ENCODE assay signal across 24 cellular contexts in genomic region chrX:122046815-122047214, GRCh38.
"Had no signal": no experiment of that assay in that cellular context is flagged by ENCODE, and none has a peak within 500 bp of the region (broad histone marks: within the 10 kb centered on the region; RNA-seq: fewer than 3 reads in every experiment).

No MANE protein-coding gene starts in this region.

- H3K4me1 Mint-ChIP-seq: naive thymus-derived CD4-positive, alpha-beta T cell; nephron progenitor cell; stimulated activated effector memory CD8-positive, alpha-beta T cell treated with anti-CD3 and anti-CD28 coated beads, Interleukin-12 subunit alpha, Interleukin-12 subunit beta, amount 100 ng/mL, for 72 hours had no signal

- FAIRE-seq: urothelium cell line had no signal

- H3K9me3 ChIP-seq: esophagus muscularis mucosa, right lobe of liver, suprapubic skin, thyroid gland had no signal

- H3K36me3 Mint-ChIP-seq: naive thymus-derived CD4-positive, alpha-beta T cell; stimulated activated effector memory CD8-positive, alpha-beta T cell treated with anti-CD3 and anti-CD28 coated beads, Interleukin-12 subunit alpha, Interleukin-12 subunit beta, amount 100 ng/mL, for 72 hours; type B pancreatic cell had no signal

- H3K27ac Mint-ChIP-seq: dendritic cell treated with granulocyte-macrophage colony-stimulating factor and Interleukin-4, amounts not matched to agents 40 ng/mL and 50 ng/mL, for 4 days; effector memory CD8-positive, alpha-beta T cell; naive thymus-derived CD4-positive, alpha-beta T cell; nephron progenitor cell; stimulated activated effector memory CD8-positive, alpha-beta T cell treated with anti-CD3 and anti-CD28 coated beads, Interleukin-12 subunit alpha, Interleukin-12 subunit beta, amount 100 ng/mL, for 72 hours; type B pancreatic cell had no signal

- H3K4me1 ChIP-seq: esophagus muscularis mucosa, psoas muscle, right lobe of liver, suprapubic skin, thyroid gland had no signal

- H3K36me3 ChIP-seq: esophagus muscularis mucosa, right lobe of liver, suprapubic skin, thyroid gland had no signal

- H3K4me3 Mint-ChIP-seq: dendritic cell treated with granulocyte-macrophage colony-stimulating factor and Interleukin-4, amounts not matched to agents 40 ng/mL and 50 ng/mL, for 4 days; effector memory CD8-positive, alpha-beta T cell; naive thymus-derived CD4-positive, alpha-beta T cell; nephron progenitor cell; stimulated activated effector memory CD8-positive, alpha-beta T cell treated with anti-CD3 and anti-CD28 coated beads, Interleukin-12 subunit alpha, Interleukin-12 subunit beta, amount 100 ng/mL, for 72 hours; type B pancreatic cell had no signal

- H3K27ac ChIP-seq: epithelial cell of prostate, esophagus muscularis mucosa, hepatocyte, psoas muscle, right lobe of liver, suprapubic skin, thyroid gland had no signal

- H3K79me2 ChIP-seq: hepatocyte had no signal

- H3K27me3 ChIP-seq: esophagus muscularis mucosa, hepatocyte, right lobe of liver, suprapubic skin, thyroid gland had no signal

- H3K4me2 ChIP-seq: hepatocyte had no signal

- H3K4me3 ChIP-seq: esophagus muscularis mucosa, hepatocyte, lung, psoas muscle, right lobe of liver, suprapubic skin, thyroid gland had no signal

- DNase-seq: effector memory CD8-positive, alpha-beta T cell; foreskin melanocyte; head of caudate nucleus; left colon; left ventricle myocardium superior; mesendoderm; naive thymus-derived CD4-positive, alpha-beta T cell; nephron progenitor cell; psoas muscle; retina; right lobe of liver; stimulated activated CD4-positive, alpha-beta T cell treated with anti-CD3 and anti-CD28 coated beads, Interleukin-4, amount 100 ng/mL, for 1 hour; stimulated activated CD8-positive, alpha-beta memory T cell treated with anti-CD3 and anti-CD28 coated beads, Interleukin-4, amount 100 ng/mL, for 48 hours; stimulated activated naive CD8-positive, alpha-beta T cell treated with anti-CD3 and anti-CD28 coated beads, Interleukin-15, Interleukin-2, amounts not matched to agents 100 U/mL and 50 U/mL, for 24 hours; thyroid gland had no signal

- H3K27me3 Mint-ChIP-seq: dendritic cell treated with granulocyte-macrophage colony-stimulating factor and Interleukin-4, amounts not matched to agents 40 ng/mL and 50 ng/mL, for 4 days; effector memory CD8-positive, alpha-beta T cell; naive thymus-derived CD4-positive, alpha-beta T cell; type B pancreatic cell had no signal

- H2AFZ ChIP-seq: hepatocyte had no signal
